Comparison of ENCODE assay signal across 13 cellular contexts in the genomic region with DNA sequence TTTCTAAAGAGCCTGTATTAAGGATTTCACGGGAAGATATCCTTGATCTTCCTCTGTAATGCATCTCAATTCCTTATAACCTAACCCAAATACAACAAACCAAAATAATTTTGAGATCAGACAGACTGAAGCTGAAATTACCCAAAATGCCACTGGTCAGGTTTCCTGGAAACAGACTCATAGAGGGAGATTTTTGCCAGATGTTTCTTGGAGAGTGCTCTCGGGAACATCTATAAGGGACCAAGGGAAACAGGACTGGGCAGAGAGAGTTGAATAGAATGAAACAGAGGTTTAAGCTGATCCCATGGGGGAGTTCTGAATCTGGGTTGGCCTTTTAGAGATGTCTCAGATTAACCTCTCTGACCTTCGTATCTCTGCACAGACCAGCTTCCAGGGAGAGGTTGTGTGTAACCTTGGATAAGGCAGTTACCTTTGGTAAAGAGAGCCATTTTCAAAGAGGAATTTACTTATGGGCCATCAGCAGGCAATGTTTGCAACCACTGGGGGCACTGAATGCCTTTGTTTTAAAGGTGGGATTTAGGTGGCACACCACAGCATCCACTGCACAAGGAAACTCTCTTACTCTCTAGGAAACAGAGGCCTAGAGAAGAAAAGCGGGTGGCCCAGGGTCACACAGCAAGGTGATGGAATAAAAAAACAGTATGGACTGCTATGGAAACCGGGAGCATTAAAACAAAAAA.
DNase-seq lines count a peak whose midpoint lies in the region; ATAC-seq and TF ChIP-seq lines count a peak whose summit lies in the region.
"Had no signal": no experiment of that assay in that cellular context is flagged by ENCODE, and none has a peak within 500 bp of the region (broad histone marks: within the 10 kb centered on the region; RNA-seq: fewer than 3 reads in every experiment).

No MANE protein-coding gene starts in this region.

- ATAC-seq in right lobe of liver (no peak), WTC11 (peak; percentile 60), right cardiac atrium (peak; percentile 38 to 52), HG02840 (IDR thresholded peaks at IDR 0.05; ENCODE audit: low FRiP score, unreplicated experiment) (no peak), HG03457 (IDR thresholded peaks at IDR 0.05; ENCODE audit: unreplicated experiment) (no peak), HG03378 (IDR thresholded peaks at IDR 0.05; ENCODE audit: unreplicated experiment) (no peak)
- ATAC-seq: natural killer cell had no signal

- H3K36me3 Mint-ChIP-seq in WTC11, result no peaks in the 10 kb centered on the region
- H3K36me3 Mint-ChIP-seq: natural killer cell had no signal

- H3K4me3 Mint-ChIP-seq in WTC11, result no peak overlapping the region
- H3K4me3 Mint-ChIP-seq: natural killer cell had no signal

- no peak overlapping the region for H3K9ac ChIP-seq in liver (ENCODE audit: low read depth in 1 of 2, low read length in 2 of 2)

- H3K27me3 Mint-ChIP-seq in WTC11 (ENCODE audit: low read depth), result no peaks in the 10 kb centered on the region

- peaks cover 3% of the 10 kb centered on the region; the same call in 1 of the 2 replicates for H3K4me1 Mint-ChIP-seq in WTC11
- H3K4me1 Mint-ChIP-seq: natural killer cell had no signal

- CTCF ChIA-PET in WTC11 (lab: Charles Lee), result no interaction called here

- intact Hi-C loops in right lobe of liver (cut with DNase I), result no loop called here
- intact Hi-C loops in right cardiac atrium (cut with DNase I), result no loop called here

- TF ChIP-seq RAD21 in liver (IDR thresholded peaks at IDR 0.05), result no peak

- H3K4me3 ChIP-seq in liver (ENCODE audit: low read depth in 1 of 3, low read length in 3 of 3) (no peak overlapping the region), right lobe of liver (no peak overlapping the region), right cardiac atrium (ENCODE audit: low read length) (no peak overlapping the region)

- no peak for DNase-seq in right lobe of liver
- no peak for DNase-seq in WTC11 (ENCODE audit: low spot score)
- DNase-seq in right cardiac atrium, result no peak
- no peak for DNase-seq in GDM1 (lab: John Stamatoyannopoulos, UW)
- DNase-seq: activated CD4-positive, alpha-beta T cell treated with anti-CD3 and anti-CD28 coated beads, Interleukin-2, amount 50 U/mL, for 48 hours; activated gamma-delta T cell treated with Interleukin-2 at 50 U/mL for 16 hours; natural killer cell; NCI-H1436 treated with DMSO at 0.1 percent for 48 hours; T-helper 2 cell had no signal

- H3K27ac Mint-ChIP-seq in WTC11, result no peak overlapping the region
- H3K27ac Mint-ChIP-seq: natural killer cell had no signal

- H3K9me3 Mint-ChIP-seq in WTC11, result peaks cover under 1% of the 10 kb centered on the region; the same call in 1 of the 2 replicates
- H3K9me3 Mint-ChIP-seq: natural killer cell had no signal

- no peak for TF ChIP-seq CTCF in liver (IDR thresholded peaks at IDR 0.05; ENCODE audit: low read depth, low read length, missing input control)
- no peak for TF ChIP-seq CTCF in right lobe of liver (IDR thresholded peaks at IDR 0.05)
- TF ChIP-seq CTCF in WTC11 (IDR thresholded peaks at IDR 0.05), result no peak

- no peaks in the 10 kb centered on the region for H3K9me3 ChIP-seq in liver (ENCODE audit: control insufficient read depth in 4 of 4, low read length in 3 of 4)
- no peaks in the 10 kb centered on the region for H3K9me3 ChIP-seq in right lobe of liver
- H3K9me3 ChIP-seq in right cardiac atrium (ENCODE audit: control insufficient read depth, low read length), result no peaks in the 10 kb centered on the region

- H3K27ac ChIP-seq in liver (ENCODE audit: low read depth in 1 of 2, low read length in 2 of 2) (peak overlapping the region; percentile 3 to 48), right lobe of liver (no peak overlapping the region), right cardiac atrium (ENCODE audit: low read length) (no peak overlapping the region)

- POLR2A ChIA-PET in WTC11 (lab: Charles Lee), result no interaction called here

- H3K27me3 ChIP-seq in liver (ENCODE audit: control insufficient read depth in 4 of 4, insufficient read depth in 4 of 4, low read length in 3 of 4) (no peaks in the 10 kb centered on the region), right lobe of liver (no peaks in the 10 kb centered on the region), right cardiac atrium (ENCODE audit: control insufficient read depth, insufficient read depth) (no peaks in the 10 kb centered on the region)

- WGBS in liver, result 94% methylated on average over 5 of the region's 5 CpGs
- WGBS in right lobe of liver (ENCODE audit: insufficient coverage, low coverage, low lambda C conversion rate, missing lambda C conversion rate), result 95% methylated on average over 5 of the region's 5 CpGs
- 75% methylated on average over 5 of the region's 5 CpGs for WGBS in right cardiac atrium

- peaks cover 0 to 9% (median 3%) of the 10 kb centered on the region in 4 donors for H3K4me1 ChIP-seq in liver (ENCODE audit: control insufficient read depth in 4 of 4, insufficient read depth in 4 of 4, low read length in 3 of 4)
- peaks cover 0 to 6% (median 0%) of the 10 kb centered on the region in 4 donors for H3K4me1 ChIP-seq in right lobe of liver
- H3K4me1 ChIP-seq in right cardiac atrium (ENCODE audit: control insufficient read depth, insufficient read depth, low read length), result peaks cover 6% of the 10 kb centered on the region

- H3K36me3 ChIP-seq in liver (ENCODE audit: control insufficient read depth in 4 of 4, insufficient read depth in 3 of 4, low read depth in 1 of 4, low read length in 3 of 4) (no peaks in the 10 kb centered on the region), right lobe of liver (no peaks in the 10 kb centered on the region)

- no peak for TF ChIP-seq POLR2A in right lobe of liver (IDR thresholded peaks at IDR 0.05)

TF ChIP-seq in liver, 16 proteins besides CTCF, POLR2A, EP300 and RAD21:
- TF ChIP-seq JUND (IDR thresholded peaks at IDR 0.05) (no peak), FOXA1 (IDR thresholded peaks at IDR 0.05) (no peak), YY1 (IDR thresholded peaks at IDR 0.05) (no peak)
TF ChIP-seq in liver: peak in this region for 0.

TF ChIP-seq in WTC11, 78 proteins besides CTCF, POLR2A, EP300 and RAD21:
- TF ChIP-seq, protein P1, sequence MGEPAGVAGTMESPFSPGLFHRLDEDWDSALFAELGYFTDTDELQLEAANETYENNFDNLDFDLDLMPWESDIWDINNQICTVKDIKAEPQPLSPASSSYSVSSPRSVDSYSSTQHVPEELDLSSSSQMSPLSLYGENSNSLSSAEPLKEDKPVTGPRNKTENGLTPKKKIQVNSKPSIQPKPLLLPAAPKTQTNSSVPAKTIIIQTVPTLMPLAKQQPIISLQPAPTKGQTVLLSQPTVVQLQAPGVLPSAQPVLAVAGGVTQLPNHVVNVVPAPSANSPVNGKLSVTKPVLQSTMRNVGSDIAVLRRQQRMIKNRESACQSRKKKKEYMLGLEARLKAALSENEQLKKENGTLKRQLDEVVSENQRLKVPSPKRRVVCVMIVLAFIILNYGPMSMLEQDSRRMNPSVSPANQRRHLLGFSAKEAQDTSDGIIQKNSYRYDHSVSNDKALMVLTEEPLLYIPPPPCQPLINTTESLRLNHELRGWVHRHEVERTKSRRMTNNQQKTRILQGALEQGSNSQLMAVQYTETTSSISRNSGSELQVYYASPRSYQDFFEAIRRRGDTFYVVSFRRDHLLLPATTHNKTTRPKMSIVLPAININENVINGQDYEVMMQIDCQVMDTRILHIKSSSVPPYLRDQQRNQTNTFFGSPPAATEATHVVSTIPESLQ (CRISPR knock-in tag; IDR thresholded peaks at IDR 0.05), result no peak
- no peak for TF ChIP-seq GRHL2 (CRISPR knock-in tag; IDR thresholded peaks at IDR 0.05; ENCODE audit: insufficient replicate concordance, severe bottlenecking)
TF ChIP-seq in WTC11: peak in this region for 0.

Comparison
In these comparisons a context has a peak if more than half of its experiments do, and no peak if none do; other contexts are left out.
1. H3K27ac ChIP-seq: peak in liver (2 of 2); none in right lobe of liver (0 of 3) and right cardiac atrium (single experiment).
2. ATAC-seq: peak in WTC11 (single experiment) and right cardiac atrium (2 of 2); none in right lobe of liver (0 of 4), HG02840 (single experiment), HG03457 (single experiment) and HG03378 (single experiment).